Comparison of ENCODE assay signal across 9 cellular contexts in genomic region chr4:143381171-143382118, GRCh38. TPM values are rescaled to one million over a fixed set of nuclear protein-coding genes. Genes with fewer than 3 reads are reported as not detected.
DNase-seq lines count a peak whose midpoint lies in the region; ATAC-seq, FAIRE-seq and TF ChIP-seq lines count a peak whose summit lies in the region.
"Had no signal": no experiment of that assay in that cellular context is flagged by ENCODE, and none has a peak within 500 bp of the region (broad histone marks: within the 10 kb centered on the region; RNA-seq: fewer than 3 reads in every experiment).

No MANE protein-coding gene starts in this region.

- peak overlapping the region; percentile 76 for H3K4me2 ChIP-seq in SK-N-SH

- H3K36me3 ChIP-seq in SK-N-SH (replicated peaks in 1 of 2; ENCODE audit: control insufficient read depth in 1 of 2, insufficient read depth in 2 of 2, low read length in 1 of 2) = no peaks in the 10 kb centered on the region
- H3K36me3 ChIP-seq in heart right ventricle = no peaks in the 10 kb centered on the region

- intact Hi-C loops in heart right ventricle (cut with DNase I) (loop anchor here in 1 of 10 donors (5.0 kb wide), 1 partner anchor 44 kb away; the partner anchor contains the start of gene GAB1), sciatic nerve (cut with DNase I) (no loop called here)

- peaks cover 32 to 43% of the 10 kb centered on the region in 2 experiments for H3K4me1 ChIP-seq in SK-N-SH (ENCODE audit: control insufficient read depth in 1 of 2, insufficient read depth in 2 of 2, low read depth in 1 of 2, low read length in 1 of 2)
- H3K4me1 ChIP-seq in heart right ventricle = peaks cover 17 to 99% (median 88%) of the 10 kb centered on the region in 9 donors

- ATAC-seq in HG02852 (IDR thresholded peaks at IDR 0.05; ENCODE audit: unreplicated experiment) (peak; percentile 50), heart right ventricle (peak; percentile 81 to 95 (median 92)), sciatic nerve (peak; percentile 80)
- no peak for ATAC-seq in activated T-cell treated with anti-CD3 and anti-CD28 coated beads, Interleukin-2, amount 50 U/mL, for 4 hours

- H3K9me3 Mint-ChIP-seq in activated T-cell treated with anti-CD3 and anti-CD28 coated beads, Interleukin-2, amount 50 U/mL, for 4 hours = no peaks in the 10 kb centered on the region
- H3K9me3 Mint-ChIP-seq: natural killer cell treated with Interleukin-12 subunit alpha and Interleukin-12 subunit beta and Interleukin-15 and Interleukin-18, amount 100 ng/mL, for 72 hours had no signal

- no peak overlapping the region for H3K4me3 Mint-ChIP-seq in activated T-cell treated with anti-CD3 and anti-CD28 coated beads, Interleukin-2, amount 50 U/mL, for 4 hours
- H3K4me3 Mint-ChIP-seq: natural killer cell treated with Interleukin-12 subunit alpha and Interleukin-12 subunit beta and Interleukin-15 and Interleukin-18, amount 100 ng/mL, for 72 hours had no signal

- TF ChIP-seq RAD21 in SK-N-SH (IDR thresholded peaks at IDR 0.05; ENCODE audit: low read length) = no peak

- peak; percentile 60 for FAIRE-seq in GM18507 (lab: Jason Lieb, UNC)

- CTCF ChIA-PET in SK-N-SH (lab: Yijun Ruan, JAX) = no interaction called here

- H3K4me1 Mint-ChIP-seq in activated T-cell treated with anti-CD3 and anti-CD28 coated beads, Interleukin-2, amount 50 U/mL, for 4 hours (ENCODE audit: low read depth) = peaks cover 2% of the 10 kb centered on the region

- TF ChIP-seq EP300 in SK-N-SH (IDR thresholded peaks at IDR 0.05; ENCODE audit: borderline replicate concordance in 1 of 2, low read depth in 1 of 2, low read length in 1 of 2) = no peak

- WGBS in SK-N-SH (ENCODE audit: low lambda C conversion rate) = 24% methylated on average over 8 of the region's 8 CpGs
- 12 to 18% methylated on average over 8 of the region's 8 CpGs for WGBS in heart right ventricle, 2 donors

- H3K27ac ChIP-seq in SK-N-SH (ENCODE audit: low read depth in 2 of 2, low read length in 1 of 2) (peak overlapping the region; percentile 86 to 88), heart right ventricle (peak overlapping the region; percentile 11 to 88 (median 84))

- peaks cover 71% of the 10 kb centered on the region for H3K79me2 ChIP-seq in SK-N-SH (ENCODE audit: insufficient read depth)

- H3K27me3 ChIP-seq in SK-N-SH (ENCODE audit: insufficient read depth) (no peaks in the 10 kb centered on the region), heart right ventricle (no peaks in the 10 kb centered on the region)

- H3K9me3 ChIP-seq in SK-N-SH (no peaks in the 10 kb centered on the region), heart right ventricle (no peaks in the 10 kb centered on the region)

- H3K9ac ChIP-seq in SK-N-SH = peak overlapping the region; percentile 67

- no peaks in the 10 kb centered on the region for H4K20me1 ChIP-seq in SK-N-SH (ENCODE audit: insufficient read depth)

- peaks cover 18% of the 10 kb centered on the region for H3F3A ChIP-seq in SK-N-SH (replicated peaks; ENCODE audit: insufficient read depth)

- DNase-seq in GM18507 (ENCODE audit: extremely low spot score, insufficient read length, low read depth) (no peak), SK-N-SH (peak; percentile 24), heart right ventricle (peak; percentile 75 to 91), sciatic nerve (ENCODE audit: low spot score) (peak; percentile 83), NCI-H2107 treated with DMSO at 0.1 percent for 48 hours (lab: John Stamatoyannopoulos, UW; ENCODE audit: unreplicated experiment) (no peak), GM19240 (ENCODE audit: insufficient read length, low spot score) (no peak)
- no peak for DNase-seq in activated T-cell treated with anti-CD3 and anti-CD28 coated beads, Interleukin-2, amount 50 U/mL, for 4 hours

- H2AFZ ChIP-seq in SK-N-SH (ENCODE audit: low read depth) = no peak overlapping the region; the same call in 1 of the 2 replicates

- no peaks in the 10 kb centered on the region for H3K27me3 Mint-ChIP-seq in activated T-cell treated with anti-CD3 and anti-CD28 coated beads, Interleukin-2, amount 50 U/mL, for 4 hours (ENCODE audit: low read depth)
- H3K27me3 Mint-ChIP-seq: natural killer cell treated with Interleukin-12 subunit alpha and Interleukin-12 subunit beta and Interleukin-15 and Interleukin-18, amount 100 ng/mL, for 72 hours had no signal

- H3K4me3 ChIP-seq in SK-N-SH (ENCODE audit: low read depth in 2 of 2, low read length in 1 of 2) (peak overlapping the region in 1 of 2 experiments; percentile 45; a peak in 3 of 4 replicates), heart right ventricle (peak overlapping the region in 5 of 10 donors; percentile 1 to 29 (median 22))

- no peak for TF ChIP-seq CTCF in SK-N-SH (IDR thresholded peaks at IDR 0.05)
- no peak for TF ChIP-seq CTCF in heart right ventricle (IDR thresholded peaks at IDR 0.05)

- POLR2A ChIA-PET in SK-N-SH (lab: Yijun Ruan, JAX) = no interaction called here

- H3K9me2 ChIP-seq in SK-N-SH = no peaks in the 10 kb centered on the region

- no peaks in the 10 kb centered on the region for H3K36me3 Mint-ChIP-seq in activated T-cell treated with anti-CD3 and anti-CD28 coated beads, Interleukin-2, amount 50 U/mL, for 4 hours (ENCODE audit: insufficient read depth)
- H3K36me3 Mint-ChIP-seq: natural killer cell treated with Interleukin-12 subunit alpha and Interleukin-12 subunit beta and Interleukin-15 and Interleukin-18, amount 100 ng/mL, for 72 hours had no signal

TF ChIP-seq in SK-N-SH, 30 proteins besides CTCF, POLR2A, EP300 and RAD21 (continues in another document):
- TF ChIP-seq GABPA (IDR thresholded peaks at IDR 0.05; ENCODE audit: low read depth) = no peak
- no peak for TF ChIP-seq FOXM1 (IDR thresholded peaks at IDR 0.05; ENCODE audit: low read depth)
- no peak for TF ChIP-seq YY1 (IDR thresholded peaks at IDR 0.05; ENCODE audit: low read depth)
- no peak for TF ChIP-seq MXI1 (IDR thresholded peaks at IDR 0.05; ENCODE audit: low read depth, low read length)
- no peak for TF ChIP-seq REST (IDR thresholded peaks at IDR 0.05; ENCODE audit: low read depth, low read length)
- peak; percentile 90 for TF ChIP-seq PBX3 (IDR thresholded peaks at IDR 0.05)
- TF ChIP-seq NRF1 (IDR thresholded peaks at IDR 0.05; ENCODE audit: low read depth, low read length) = no peak
- TF ChIP-seq GATA2 (CRISPR knock-in tag; IDR thresholded peaks at IDR 0.05) = no peak
- TF ChIP-seq FOSL2 (IDR thresholded peaks at IDR 0.05; ENCODE audit: borderline replicate concordance, low read depth) = peak; percentile 30; the same call in 1 of the 2 replicates
- TF ChIP-seq FOXJ3 (CRISPR knock-in tag; IDR thresholded peaks at IDR 0.05) = no peak
- peak; percentile 64 for TF ChIP-seq JUND (IDR thresholded peaks at IDR 0.05)
- TF ChIP-seq RXRA (IDR thresholded peaks at IDR 0.05; ENCODE audit: borderline replicate concordance, low read depth) = 0 out of 2 replicates have a peak, but pooled peaks have one; percentile 23
- TF ChIP-seq RFX5 (IDR thresholded peaks at IDR 0.05; ENCODE audit: low read length) = no peak
- TF ChIP-seq NFIC (IDR thresholded peaks at IDR 0.05; ENCODE audit: borderline replicate concordance) = peak; percentile 88
- TF ChIP-seq EZH2phosphoT487 (IDR thresholded peaks at IDR 0.05; ENCODE audit: borderline replicate concordance, low read depth) = no peak
- TF ChIP-seq MEF2A (IDR thresholded peaks at IDR 0.05; ENCODE audit: borderline replicate concordance, low read depth) = no peak
- TF ChIP-seq SIN3A (IDR thresholded peaks at IDR 0.05; ENCODE audit: borderline replicate concordance, low read depth, low read length) = peak; percentile 74; the same call in 1 of the 2 replicates
- TF ChIP-seq ELF1 (IDR thresholded peaks at IDR 0.05) = no peak
- no peak for TF ChIP-seq TEAD4 (IDR thresholded peaks at IDR 0.05; ENCODE audit: borderline replicate concordance, insufficient read depth)

RNA-seq across cellular contexts. Expression of gene GAB1, which starts 44.8 kb away (rescaled TPM):
- polyA plus RNA-seq in SK-N-SH (2012; rRNA removed) (3.7 and 4.4 TPM in 2 replicates), heart right ventricle (10 to 100 TPM in 1 of 2 donors, 1 to 10 TPM in 1; 7.8 to 22.4 TPM)
- polyA plus RNA-seq in SK-N-SH (2012; cell fraction: cytosol; rRNA removed) = 4.0 and 4.1 TPM in 2 replicates
- 6.2 and 7.7 TPM in 2 replicates for polyA plus RNA-seq in SK-N-SH (2012; cell fraction: nucleus; rRNA removed)
- total RNA-seq in heart right ventricle (100 to 1,000 TPM in 5 of 10 donors, 10 to 100 TPM in 5; 28.9 to 130 (median 102) TPM), sciatic nerve (279 TPM)
- total RNA-seq in activated T-cell treated with anti-CD3 and anti-CD28 coated beads, Interleukin-2, amount 50 U/mL, for 4 hours = under 1 TPM; 0.30 to 0.95 (median 0.61) TPM

Comparison
In these comparisons a context has a peak if more than half of its experiments do, and no peak if none do; other contexts are left out.
1. DNase-seq: peak in SK-N-SH (single experiment), heart right ventricle (2 of 2) and sciatic nerve (single experiment); none in GM18507 (single experiment), NCI-H2107 treated with DMSO at 0.1 percent for 48 hours (single experiment), activated T-cell treated with anti-CD3 and anti-CD28 coated beads, Interleukin-2, amount 50 U/mL, for 4 hours (single experiment) and GM19240 (single experiment).
2. ATAC-seq: peak in HG02852 (single experiment), heart right ventricle (8 of 8) and sciatic nerve (single experiment); none in activated T-cell treated with anti-CD3 and anti-CD28 coated beads, Interleukin-2, amount 50 U/mL, for 4 hours (0 of 2).
3. RNA of gene GAB1, which starts 44.8 kb away (total RNA-seq): 279 TPM in sciatic nerve (single experiment) and 28.9 to 130 TPM in heart right ventricle; 0.30 to 0.95 TPM in activated T-cell treated with anti-CD3 and anti-CD28 coated beads, Interleukin-2, amount 50 U/mL, for 4 hours; every median in the first group is over 10 times any median in the second.